8 cellular contexts compared by ENCODE assay signal in genomic region chr1:165928075-165928731, GRCh38.
A peak's percentile ranks its signal among the peaks of the same experiment; 100 is the strongest.
DNase-seq lines count a peak whose midpoint lies in the region; ATAC-seq lines count a peak whose summit lies in the region.

No MANE protein-coding gene starts in this region.

- peak; percentile 60 for DNase-seq in NCI-H510A treated with DMSO at 0.1 percent for 48 hours (lab: John Stamatoyannopoulos, UW)
- DNase-seq in NCI-H510A (lab: John Stamatoyannopoulos, UW): no peak
- DNase-seq in NCI-H2227 (lab: John Stamatoyannopoulos, UW; ENCODE audit: unreplicated experiment): peak; percentile 56
- DNase-seq in activated CD4-positive, alpha-beta T cell treated with anti-CD3 and anti-CD28 coated beads for 36 hours: peak; percentile 73
- DNase-seq in epidermal melanocyte (ENCODE audit: insufficient read length, low spot score): peak; percentile 26
- DNase-seq in naive thymus-derived CD8-positive, alpha-beta T cell: peak in 6 of 10 donors; percentile 17 to 30 (median 22)
- DNase-seq in cortex of kidney (lab: John Stamatoyannopoulos, UW): no peak

- no peak overlapping the region for H3K27ac Mint-ChIP-seq in activated CD4-positive, alpha-beta T cell treated with anti-CD3 and anti-CD28 coated beads for 36 hours
- H3K27ac Mint-ChIP-seq in naive thymus-derived CD8-positive, alpha-beta T cell: no peak overlapping the region

- intact Hi-C loops in activated CD4-positive, alpha-beta T cell treated with anti-CD3 and anti-CD28 coated beads for 36 hours (cut with DNase I, micrococcal nuclease): loop anchor here (1.0 to 10.0 kb wide), 5 partner anchors 237 to 551 kb away; partner anchors contain the start of gene FAM78B (in 2 of the 2)

- no peak overlapping the region for H3K4me3 Mint-ChIP-seq in activated CD4-positive, alpha-beta T cell treated with anti-CD3 and anti-CD28 coated beads for 36 hours
- no peak overlapping the region for H3K4me3 Mint-ChIP-seq in naive thymus-derived CD8-positive, alpha-beta T cell

- peaks cover 8% of the 10 kb centered on the region for H3K27me3 Mint-ChIP-seq in activated CD4-positive, alpha-beta T cell treated with anti-CD3 and anti-CD28 coated beads for 36 hours
- H3K27me3 Mint-ChIP-seq in naive thymus-derived CD8-positive, alpha-beta T cell: peaks cover 20 to 58% (median 37%) of the 10 kb centered on the region in 5 donors

- POLR2A ChIA-PET in activated CD4-positive, alpha-beta T cell treated with anti-CD3 and anti-CD28 coated beads for 36 hours (lab: Charles Lee): no interaction called here
- POLR2A ChIA-PET in naive thymus-derived CD8-positive, alpha-beta T cell (lab: Charles Lee): no interaction called here

- peak; percentile 53 for ATAC-seq in HG02973 (IDR thresholded peaks at IDR 0.05; ENCODE audit: unreplicated experiment)
- peak; percentile 84 for ATAC-seq in activated CD4-positive, alpha-beta T cell treated with anti-CD3 and anti-CD28 coated beads for 36 hours
- peak in 1 of 2 donors; percentile 46 for ATAC-seq in naive thymus-derived CD8-positive, alpha-beta T cell

- CTCF ChIA-PET in activated CD4-positive, alpha-beta T cell treated with anti-CD3 and anti-CD28 coated beads for 36 hours (lab: Charles Lee): interaction anchor here (0.6 to 1.5 kb wide), 4 partner anchors 64 to 231 kb away, joined by 3 to 8 read pairs (median 4); no protein-coding TSS in a partner anchor

- H3K4me1 Mint-ChIP-seq in activated CD4-positive, alpha-beta T cell treated with anti-CD3 and anti-CD28 coated beads for 36 hours: no peaks in the 10 kb centered on the region
- H3K4me1 Mint-ChIP-seq in naive thymus-derived CD8-positive, alpha-beta T cell: peaks cover 0 to 4% (median 0%) of the 10 kb centered on the region in 4 donors

- no peaks in the 10 kb centered on the region for H3K36me3 Mint-ChIP-seq in activated CD4-positive, alpha-beta T cell treated with anti-CD3 and anti-CD28 coated beads for 36 hours (ENCODE audit: low read depth)
- no peaks in the 10 kb centered on the region for H3K36me3 Mint-ChIP-seq in naive thymus-derived CD8-positive, alpha-beta T cell

- no peaks in the 10 kb centered on the region for H3K9me3 Mint-ChIP-seq in activated CD4-positive, alpha-beta T cell treated with anti-CD3 and anti-CD28 coated beads for 36 hours (ENCODE audit: low read depth)
- no peaks in the 10 kb centered on the region for H3K9me3 Mint-ChIP-seq in naive thymus-derived CD8-positive, alpha-beta T cell

Comparison
In these comparisons a context has a peak if more than half of its experiments do, and no peak if none do; other contexts are left out.
1. DNase-seq: peak in NCI-H510A treated with DMSO at 0.1 percent for 48 hours (single experiment), NCI-H2227 (single experiment), activated CD4-positive, alpha-beta T cell treated with anti-CD3 and anti-CD28 coated beads for 36 hours (single experiment), epidermal melanocyte (single experiment) and naive thymus-derived CD8-positive, alpha-beta T cell (6 of 10); none in NCI-H510A (single experiment) and cortex of kidney (single experiment).